Comparison of ENCODE assay signal across 20 cellular contexts in the genomic region with DNA sequence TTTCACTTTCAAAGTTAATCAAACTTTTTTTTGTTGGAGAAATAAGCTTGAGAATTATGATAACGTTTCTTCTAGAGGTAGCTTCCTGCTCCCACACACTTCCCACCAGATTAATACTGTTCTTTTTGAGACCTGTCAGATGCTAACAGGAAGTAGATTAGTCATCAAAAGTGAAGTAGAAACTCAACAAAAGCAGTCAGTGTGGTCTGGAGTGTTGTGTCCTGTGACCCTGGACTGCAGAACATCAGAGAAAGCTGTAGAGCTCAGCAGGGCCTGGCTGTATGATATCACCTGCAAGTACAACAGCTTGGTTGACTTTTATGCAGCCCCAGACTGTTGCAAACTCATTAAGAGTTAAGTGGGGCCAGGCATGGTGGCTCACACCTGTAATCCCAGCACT.
DNase-seq lines count a peak whose midpoint lies in the region; ATAC-seq and TF ChIP-seq lines count a peak whose summit lies in the region.
"Had no signal": no experiment of that assay in that cellular context is flagged by ENCODE, and none has a peak within 500 bp of the region (broad histone marks: within the 10 kb centered on the region; RNA-seq: fewer than 3 reads in every experiment).

No MANE protein-coding gene starts in this region.

- no peak overlapping the region for H3K27ac Mint-ChIP-seq in activated naive CD4-positive, alpha-beta T cell treated with anti-CD3 and anti-CD28 coated beads for 36 hours

- H3K9me3 Mint-ChIP-seq in activated naive CD4-positive, alpha-beta T cell treated with anti-CD3 and anti-CD28 coated beads for 36 hours, result no peaks in the 10 kb centered on the region

- TF ChIP-seq CTCF in NB4 (IDR thresholded peaks at IDR 0.05; ENCODE audit: low read depth, low read length), result no peak

- H3K4me1 Mint-ChIP-seq in activated naive CD4-positive, alpha-beta T cell treated with anti-CD3 and anti-CD28 coated beads for 36 hours (ENCODE audit: low read depth), result no peaks in the 10 kb centered on the region

- H3K4me3 ChIP-seq in NB4 (ENCODE audit: low read depth, low read length), result no peak overlapping the region
- H3K4me3 ChIP-seq in skeletal muscle cell (ENCODE audit: low read depth, low read length), result no peak overlapping the region
- H3K4me3 ChIP-seq: hepatocyte, prostate gland, testis had no signal

- H3K27me3 Mint-ChIP-seq in activated naive CD4-positive, alpha-beta T cell treated with anti-CD3 and anti-CD28 coated beads for 36 hours (ENCODE audit: low read depth), result no peaks in the 10 kb centered on the region

- peak; percentile 6 for DNase-seq in NB4 (ENCODE audit: low read depth)
- DNase-seq in skeletal muscle cell (ENCODE audit: low read depth), result peak; percentile 11
- no peak for DNase-seq in activated naive CD4-positive, alpha-beta T cell treated with anti-CD3 and anti-CD28 coated beads for 36 hours
- no peak for DNase-seq in NCI-H1417 treated with DMSO at 0.1 percent for 48 hours (lab: John Stamatoyannopoulos, UW)
- DNase-seq in activated effector memory CD4-positive, alpha-beta T cell treated with anti-CD3 and anti-CD28 coated beads, Interleukin-2, amount 50 U/mL, for 16 hours, result no peak
- DNase-seq: activated CD8-positive, alpha-beta memory T cell treated with anti-CD3 and anti-CD28 coated beads for 24 hours; activated gamma-delta T cell; BE2C; dermis blood vessel endothelial cell; DMS79; HCEC 1CT; KG1; NCI-H446; PC-3; testis had no signal

- no peak overlapping the region for H3K4me3 Mint-ChIP-seq in activated naive CD4-positive, alpha-beta T cell treated with anti-CD3 and anti-CD28 coated beads for 36 hours

- peak; percentile 86 for ATAC-seq in GM18858 (IDR thresholded peaks at IDR 0.05; ENCODE audit: unreplicated experiment)
- ATAC-seq in HG02938 (IDR thresholded peaks at IDR 0.05; ENCODE audit: unreplicated experiment), result peak; percentile 79
- ATAC-seq: left lobe of liver, PC-3 had no signal

- H3K36me3 Mint-ChIP-seq in activated naive CD4-positive, alpha-beta T cell treated with anti-CD3 and anti-CD28 coated beads for 36 hours (ENCODE audit: low read depth), result no peaks in the 10 kb centered on the region

- intact Hi-C loops in activated naive CD4-positive, alpha-beta T cell treated with anti-CD3 and anti-CD28 coated beads for 36 hours (cut with micrococcal nuclease), result no loop called here

- CTCF ChIA-PET in activated naive CD4-positive, alpha-beta T cell treated with anti-CD3 and anti-CD28 coated beads for 36 hours (lab: Charles Lee), result no interaction called here

- TF ChIP-seq POLR2A in NB4 (IDR thresholded peaks at IDR 0.05; ENCODE audit: extremely low read depth, insufficient read length), result no peak

Comparison
In these comparisons a context has a peak if more than half of its experiments do, and no peak if none do; other contexts are left out.
1. DNase-seq: peak in NB4 (single experiment) and skeletal muscle cell (single experiment); none in activated naive CD4-positive, alpha-beta T cell treated with anti-CD3 and anti-CD28 coated beads for 36 hours (single experiment), NCI-H1417 treated with DMSO at 0.1 percent for 48 hours (single experiment) and activated effector memory CD4-positive, alpha-beta T cell treated with anti-CD3 and anti-CD28 coated beads, Interleukin-2, amount 50 U/mL, for 16 hours (single experiment).